37 cellular contexts compared by ENCODE assay signal in genomic region chrX:54173791-54174190, GRCh38.
"Had no signal": no experiment of that assay in that cellular context is flagged by ENCODE, and none has a peak within 500 bp of the region (broad histone marks: within the 10 kb centered on the region; RNA-seq: fewer than 3 reads in every experiment).

No MANE protein-coding gene starts in this region.

- H3K4me3 ChIP-seq: ascending aorta, breast epithelium, cardiac muscle cell had no signal

- H3K9me3 ChIP-seq: ascending aorta, breast epithelium had no signal

- H3K4me3 Mint-ChIP-seq: activated naive CD4-positive, alpha-beta T cell treated with anti-CD3 and anti-CD28 coated beads for 36 hours; activated naive CD4-positive, alpha-beta T cell treated with anti-CD3 and anti-CD28 coated beads, Interleukin-2, amount 10 ng/mL, durations not matched to agents 7 days and 5 days; activated naive CD4-positive, alpha-beta T cell treated with anti-CD3 and anti-CD28 coated beads, Interleukin-2, amount 50 U/mL, for 24 hours; activated naive CD8-positive, alpha-beta T cell; activated naive CD8-positive, alpha-beta T cell treated with anti-CD3 and anti-CD28 coated beads for 36 hours; activated naive CD8-positive, alpha-beta T cell treated with anti-CD3 and anti-CD28 coated beads, Interleukin-2, amount 10 ng/mL, durations not matched to agents 7 days and 5 days; activated naive CD8-positive, alpha-beta T cell treated with anti-CD3 and anti-CD28 coated beads, Interleukin-2, amount 50 U/mL, for 24 hours; activated T-cell treated with anti-CD3 and anti-CD28 coated beads, Interleukin-2, amount 50 U/mL, for 4 hours; activated T-cell treated with anti-CD3 and anti-CD28 coated beads, Interleukin-2, amount 50 U/mL, for 72 hours; activated T-helper 1 cell treated with anti-CD3 and anti-CD28 coated beads, Interleukin-12 subunit alpha, Interleukin-12 subunit beta, Interleukin-2, Interleukin-4 antibody, amounts not matched to agents 30 ng/mL and 10 ng/mL and 1 ng/mL, durations not matched to agents 14 hours and 24 hours and 36 hours; activated T-helper 17 cell treated with anti-CD3 and anti-CD28 coated beads, Interleukin-2, amount 50 U/mL, for 72 hours; brain; central memory CD8-positive, alpha-beta T cell had no signal

- H3K9me3 Mint-ChIP-seq: activated naive CD4-positive, alpha-beta T cell treated with anti-CD3 and anti-CD28 coated beads for 36 hours; activated naive CD4-positive, alpha-beta T cell treated with anti-CD3 and anti-CD28 coated beads, Interleukin-2, amount 10 ng/mL, durations not matched to agents 7 days and 5 days; activated naive CD4-positive, alpha-beta T cell treated with anti-CD3 and anti-CD28 coated beads, Interleukin-2, amount 50 U/mL, for 24 hours; activated naive CD8-positive, alpha-beta T cell treated with anti-CD3 and anti-CD28 coated beads, Interleukin-2, amount 10 ng/mL, durations not matched to agents 7 days and 5 days; activated naive CD8-positive, alpha-beta T cell treated with anti-CD3 and anti-CD28 coated beads, Interleukin-2, amount 50 U/mL, for 24 hours; activated T-cell treated with anti-CD3 and anti-CD28 coated beads, Interleukin-2, amount 50 U/mL, for 4 hours; activated T-cell treated with anti-CD3 and anti-CD28 coated beads, Interleukin-2, amount 50 U/mL, for 72 hours; activated T-helper 1 cell treated with anti-CD3 and anti-CD28 coated beads, Interleukin-12 subunit alpha, Interleukin-12 subunit beta, Interleukin-2, Interleukin-4 antibody, amounts not matched to agents 30 ng/mL and 10 ng/mL and 1 ng/mL, durations not matched to agents 14 hours and 24 hours and 36 hours; activated T-helper 17 cell treated with anti-CD3 and anti-CD28 coated beads, Interleukin-2, amount 50 U/mL, for 72 hours; activated T-helper 2 cell treated with anti-CD3 and anti-CD28 coated beads, Interferon-gamma antibody, Interleukin-2, Interleukin-4, amounts not matched to agents 10 μg/mL and 5 μg/mL and 100 μg/mL, durations not matched to agents 14 hours and 24 hours and 36 hours; brain; central memory CD8-positive, alpha-beta T cell had no signal

- ATAC-seq: activated naive CD4-positive, alpha-beta T cell treated with anti-CD3 and anti-CD28 coated beads, Interleukin-2, amount 50 U/mL, for 72 hours; activated naive CD8-positive, alpha-beta T cell treated with anti-CD3 and anti-CD28 coated beads, Interleukin-2, amount 50 U/mL, for 24 hours; activated T-cell treated with anti-CD3 and anti-CD28 coated beads, Interleukin-2, amount 50 U/mL, for 4 hours; activated T-cell treated with anti-CD3 and anti-CD28 coated beads, Interleukin-2, amount 50 U/mL, for 72 hours; activated T-helper 17 cell treated with anti-CD3 and anti-CD28 coated beads, Interleukin-2, amount 50 U/mL, for 72 hours had no signal

- H3K27ac ChIP-seq: ascending aorta, brain microvascular endothelial cell, breast epithelium, cardiac muscle cell had no signal

- H3K27ac Mint-ChIP-seq: activated naive CD4-positive, alpha-beta T cell treated with anti-CD3 and anti-CD28 coated beads for 36 hours; activated naive CD4-positive, alpha-beta T cell treated with anti-CD3 and anti-CD28 coated beads, Interleukin-2, amount 10 ng/mL, durations not matched to agents 7 days and 5 days; activated naive CD4-positive, alpha-beta T cell treated with anti-CD3 and anti-CD28 coated beads, Interleukin-2, amount 50 U/mL, for 24 hours; activated naive CD4-positive, alpha-beta T cell treated with anti-CD3 and anti-CD28 coated beads, Interleukin-2, amount 50 U/mL, for 72 hours; activated naive CD8-positive, alpha-beta T cell; activated naive CD8-positive, alpha-beta T cell treated with anti-CD3 and anti-CD28 coated beads for 36 hours; activated naive CD8-positive, alpha-beta T cell treated with anti-CD3 and anti-CD28 coated beads, Interleukin-2, amount 10 ng/mL, durations not matched to agents 7 days and 5 days; activated naive CD8-positive, alpha-beta T cell treated with anti-CD3 and anti-CD28 coated beads, Interleukin-2, amount 50 U/mL, for 24 hours; activated T-cell treated with anti-CD3 and anti-CD28 coated beads, Interleukin-2, amount 50 U/mL, for 72 hours; activated T-helper 1 cell treated with anti-CD3 and anti-CD28 coated beads, Interleukin-12 subunit alpha, Interleukin-12 subunit beta, Interleukin-2, Interleukin-4 antibody, amounts not matched to agents 30 ng/mL and 10 ng/mL and 1 ng/mL, durations not matched to agents 14 hours and 24 hours and 36 hours; activated T-helper 17 cell treated with anti-CD3 and anti-CD28 coated beads, Interleukin-2, amount 50 U/mL, for 72 hours; activated T-helper 2 cell treated with anti-CD3 and anti-CD28 coated beads, Interferon-gamma antibody, Interleukin-2, Interleukin-4, amounts not matched to agents 10 μg/mL and 5 μg/mL and 100 μg/mL, durations not matched to agents 14 hours and 24 hours and 36 hours; brain had no signal

- H3K36me3 ChIP-seq: ascending aorta, brain microvascular endothelial cell, breast epithelium, cardiac muscle cell had no signal

- DNase-seq: activated effector memory CD4-positive, alpha-beta T cell treated with anti-CD3 and anti-CD28 coated beads, Interleukin-2, amount 50 U/mL, for 16 hours; activated effector memory CD4-positive, alpha-beta T cell treated with Interleukin-2 at 50 U/mL for 16 hours; activated gamma-delta T cell; activated gamma-delta T cell treated with Interleukin-2 at 50 U/mL for 16 hours; activated naive CD4-positive, alpha-beta T cell; activated naive CD4-positive, alpha-beta T cell treated with anti-CD3 and anti-CD28 coated beads for 36 hours; activated naive CD4-positive, alpha-beta T cell treated with anti-CD3 and anti-CD28 coated beads, Interleukin-2, amount 10 ng/mL, durations not matched to agents 7 days and 5 days; activated naive CD4-positive, alpha-beta T cell treated with anti-CD3 and anti-CD28 coated beads, Interleukin-2, amount 50 U/mL, for 16 hours; activated naive CD4-positive, alpha-beta T cell treated with Interleukin-2 at 50 U/mL for 16 hours; activated naive CD8-positive, alpha-beta T cell treated with anti-CD3 and anti-CD28 coated beads for 36 hours; activated naive CD8-positive, alpha-beta T cell treated with anti-CD3 and anti-CD28 coated beads, Interleukin-2, amount 10 ng/mL, durations not matched to agents 7 days and 5 days; activated naive CD8-positive, alpha-beta T cell treated with anti-CD3 and anti-CD28 coated beads, Interleukin-2, amount 50 U/mL, for 24 hours; activated T-cell treated with anti-CD3 and anti-CD28 coated beads for 4 hours; activated T-cell treated with anti-CD3 and anti-CD28 coated beads, Interleukin-2, amount 50 U/mL, for 1 hour; activated T-cell treated with anti-CD3 and anti-CD28 coated beads, Interleukin-2, amount 50 U/mL, for 4 hours; activated T-cell treated with anti-CD3 and anti-CD28 coated beads, Interleukin-2, amount 50 U/mL, for 72 hours; amniotic stem cell; amygdala; anterior cingulate cortex; aorta; brain microvascular endothelial cell; caudate nucleus; central memory CD4-positive, alpha-beta T cell; cerebellar nuclear complex had no signal

- H3K27me3 ChIP-seq: ascending aorta, brain microvascular endothelial cell, cardiac muscle cell had no signal

- H3K4me1 ChIP-seq: ascending aorta, breast epithelium had no signal

- H3K27me3 Mint-ChIP-seq: activated naive CD4-positive, alpha-beta T cell treated with anti-CD3 and anti-CD28 coated beads, Interleukin-2, amount 10 ng/mL, durations not matched to agents 7 days and 5 days; activated naive CD4-positive, alpha-beta T cell treated with anti-CD3 and anti-CD28 coated beads, Interleukin-2, amount 50 U/mL, for 24 hours; activated naive CD8-positive, alpha-beta T cell; activated naive CD8-positive, alpha-beta T cell treated with anti-CD3 and anti-CD28 coated beads for 36 hours; activated naive CD8-positive, alpha-beta T cell treated with anti-CD3 and anti-CD28 coated beads, Interleukin-2, amount 10 ng/mL, durations not matched to agents 7 days and 5 days; activated naive CD8-positive, alpha-beta T cell treated with anti-CD3 and anti-CD28 coated beads, Interleukin-2, amount 50 U/mL, for 24 hours; activated T-helper 17 cell treated with anti-CD3 and anti-CD28 coated beads, Interleukin-2, amount 50 U/mL, for 72 hours; brain; central memory CD8-positive, alpha-beta T cell had no signal

- FAIRE-seq: bronchial epithelial cell, colon had no signal
